ENCODE assay signal across 2 cellular contexts in the genomic region with DNA sequence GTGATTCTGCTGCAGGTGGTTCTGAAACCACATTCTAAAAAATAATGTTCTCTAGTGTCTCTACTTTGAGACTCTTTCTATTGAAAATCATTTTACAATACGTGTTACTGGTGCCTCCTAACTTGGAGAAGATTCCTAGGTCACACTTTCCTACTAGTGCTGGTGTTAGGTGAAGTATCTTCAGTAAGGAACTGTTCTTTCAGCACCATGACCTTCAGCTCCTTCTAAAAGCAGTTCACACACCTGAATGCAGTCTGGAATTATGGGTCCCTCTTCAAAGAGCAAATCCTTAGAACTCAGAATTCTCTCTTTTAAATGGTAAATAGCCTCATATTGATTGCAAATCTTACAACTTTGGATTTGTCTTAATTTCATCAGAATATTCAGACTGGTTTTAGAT.
TF ChIP-seq lines count a peak whose summit lies in the region.

No MANE protein-coding gene starts in this region.

TF ChIP-seq in GM23338, 12 proteins besides CTCF, POLR2A, EP300 and RAD21 (continues in another document):
- TF ChIP-seq, protein P1, sequence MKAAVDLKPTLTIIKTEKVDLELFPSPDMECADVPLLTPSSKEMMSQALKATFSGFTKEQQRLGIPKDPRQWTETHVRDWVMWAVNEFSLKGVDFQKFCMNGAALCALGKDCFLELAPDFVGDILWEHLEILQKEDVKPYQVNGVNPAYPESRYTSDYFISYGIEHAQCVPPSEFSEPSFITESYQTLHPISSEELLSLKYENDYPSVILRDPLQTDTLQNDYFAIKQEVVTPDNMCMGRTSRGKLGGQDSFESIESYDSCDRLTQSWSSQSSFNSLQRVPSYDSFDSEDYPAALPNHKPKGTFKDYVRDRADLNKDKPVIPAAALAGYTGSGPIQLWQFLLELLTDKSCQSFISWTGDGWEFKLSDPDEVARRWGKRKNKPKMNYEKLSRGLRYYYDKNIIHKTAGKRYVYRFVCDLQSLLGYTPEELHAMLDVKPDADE (IDR thresholded peaks at IDR 0.05) = no peak
- TF ChIP-seq POLR2AphosphoS5 (IDR thresholded peaks at IDR 0.05; ENCODE audit: low read depth) (no peak), ZNF114 (CRISPR knock-in tag; IDR thresholded peaks at IDR 0.05) (no peak), ZNF331 (CRISPR knock-in tag; IDR thresholded peaks at IDR 0.05; ENCODE audit: low read depth) (no peak), STAT1 (IDR thresholded peaks at IDR 0.05; ENCODE audit: unreplicated experiment) (no peak), JUNB (IDR thresholded peaks at IDR 0.05; ENCODE audit: unreplicated experiment) (no peak), EZH2 (IDR thresholded peaks at IDR 0.05; ENCODE audit: low read depth, unreplicated experiment) (no peak), CREB1 (CRISPR knock-in tag; IDR thresholded peaks at IDR 0.05; ENCODE audit: low read depth) (no peak)
- TF ChIP-seq, protein P2, sequence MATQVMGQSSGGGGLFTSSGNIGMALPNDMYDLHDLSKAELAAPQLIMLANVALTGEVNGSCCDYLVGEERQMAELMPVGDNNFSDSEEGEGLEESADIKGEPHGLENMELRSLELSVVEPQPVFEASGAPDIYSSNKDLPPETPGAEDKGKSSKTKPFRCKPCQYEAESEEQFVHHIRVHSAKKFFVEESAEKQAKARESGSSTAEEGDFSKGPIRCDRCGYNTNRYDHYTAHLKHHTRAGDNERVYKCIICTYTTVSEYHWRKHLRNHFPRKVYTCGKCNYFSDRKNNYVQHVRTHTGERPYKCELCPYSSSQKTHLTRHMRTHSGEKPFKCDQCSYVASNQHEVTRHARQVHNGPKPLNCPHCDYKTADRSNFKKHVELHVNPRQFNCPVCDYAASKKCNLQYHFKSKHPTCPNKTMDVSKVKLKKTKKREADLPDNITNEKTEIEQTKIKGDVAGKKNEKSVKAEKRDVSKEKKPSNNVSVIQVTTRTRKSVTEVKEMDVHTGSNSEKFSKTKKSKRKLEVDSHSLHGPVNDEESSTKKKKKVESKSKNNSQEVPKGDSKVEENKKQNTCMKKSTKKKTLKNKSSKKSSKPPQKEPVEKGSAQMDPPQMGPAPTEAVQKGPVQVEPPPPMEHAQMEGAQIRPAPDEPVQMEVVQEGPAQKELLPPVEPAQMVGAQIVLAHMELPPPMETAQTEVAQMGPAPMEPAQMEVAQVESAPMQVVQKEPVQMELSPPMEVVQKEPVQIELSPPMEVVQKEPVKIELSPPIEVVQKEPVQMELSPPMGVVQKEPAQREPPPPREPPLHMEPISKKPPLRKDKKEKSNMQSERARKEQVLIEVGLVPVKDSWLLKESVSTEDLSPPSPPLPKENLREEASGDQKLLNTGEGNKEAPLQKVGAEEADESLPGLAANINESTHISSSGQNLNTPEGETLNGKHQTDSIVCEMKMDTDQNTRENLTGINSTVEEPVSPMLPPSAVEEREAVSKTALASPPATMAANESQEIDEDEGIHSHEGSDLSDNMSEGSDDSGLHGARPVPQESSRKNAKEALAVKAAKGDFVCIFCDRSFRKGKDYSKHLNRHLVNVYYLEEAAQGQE (IDR thresholded peaks at IDR 0.05; ENCODE audit: unreplicated experiment) = peak; percentile 63
- TF ChIP-seq, protein P3, sequence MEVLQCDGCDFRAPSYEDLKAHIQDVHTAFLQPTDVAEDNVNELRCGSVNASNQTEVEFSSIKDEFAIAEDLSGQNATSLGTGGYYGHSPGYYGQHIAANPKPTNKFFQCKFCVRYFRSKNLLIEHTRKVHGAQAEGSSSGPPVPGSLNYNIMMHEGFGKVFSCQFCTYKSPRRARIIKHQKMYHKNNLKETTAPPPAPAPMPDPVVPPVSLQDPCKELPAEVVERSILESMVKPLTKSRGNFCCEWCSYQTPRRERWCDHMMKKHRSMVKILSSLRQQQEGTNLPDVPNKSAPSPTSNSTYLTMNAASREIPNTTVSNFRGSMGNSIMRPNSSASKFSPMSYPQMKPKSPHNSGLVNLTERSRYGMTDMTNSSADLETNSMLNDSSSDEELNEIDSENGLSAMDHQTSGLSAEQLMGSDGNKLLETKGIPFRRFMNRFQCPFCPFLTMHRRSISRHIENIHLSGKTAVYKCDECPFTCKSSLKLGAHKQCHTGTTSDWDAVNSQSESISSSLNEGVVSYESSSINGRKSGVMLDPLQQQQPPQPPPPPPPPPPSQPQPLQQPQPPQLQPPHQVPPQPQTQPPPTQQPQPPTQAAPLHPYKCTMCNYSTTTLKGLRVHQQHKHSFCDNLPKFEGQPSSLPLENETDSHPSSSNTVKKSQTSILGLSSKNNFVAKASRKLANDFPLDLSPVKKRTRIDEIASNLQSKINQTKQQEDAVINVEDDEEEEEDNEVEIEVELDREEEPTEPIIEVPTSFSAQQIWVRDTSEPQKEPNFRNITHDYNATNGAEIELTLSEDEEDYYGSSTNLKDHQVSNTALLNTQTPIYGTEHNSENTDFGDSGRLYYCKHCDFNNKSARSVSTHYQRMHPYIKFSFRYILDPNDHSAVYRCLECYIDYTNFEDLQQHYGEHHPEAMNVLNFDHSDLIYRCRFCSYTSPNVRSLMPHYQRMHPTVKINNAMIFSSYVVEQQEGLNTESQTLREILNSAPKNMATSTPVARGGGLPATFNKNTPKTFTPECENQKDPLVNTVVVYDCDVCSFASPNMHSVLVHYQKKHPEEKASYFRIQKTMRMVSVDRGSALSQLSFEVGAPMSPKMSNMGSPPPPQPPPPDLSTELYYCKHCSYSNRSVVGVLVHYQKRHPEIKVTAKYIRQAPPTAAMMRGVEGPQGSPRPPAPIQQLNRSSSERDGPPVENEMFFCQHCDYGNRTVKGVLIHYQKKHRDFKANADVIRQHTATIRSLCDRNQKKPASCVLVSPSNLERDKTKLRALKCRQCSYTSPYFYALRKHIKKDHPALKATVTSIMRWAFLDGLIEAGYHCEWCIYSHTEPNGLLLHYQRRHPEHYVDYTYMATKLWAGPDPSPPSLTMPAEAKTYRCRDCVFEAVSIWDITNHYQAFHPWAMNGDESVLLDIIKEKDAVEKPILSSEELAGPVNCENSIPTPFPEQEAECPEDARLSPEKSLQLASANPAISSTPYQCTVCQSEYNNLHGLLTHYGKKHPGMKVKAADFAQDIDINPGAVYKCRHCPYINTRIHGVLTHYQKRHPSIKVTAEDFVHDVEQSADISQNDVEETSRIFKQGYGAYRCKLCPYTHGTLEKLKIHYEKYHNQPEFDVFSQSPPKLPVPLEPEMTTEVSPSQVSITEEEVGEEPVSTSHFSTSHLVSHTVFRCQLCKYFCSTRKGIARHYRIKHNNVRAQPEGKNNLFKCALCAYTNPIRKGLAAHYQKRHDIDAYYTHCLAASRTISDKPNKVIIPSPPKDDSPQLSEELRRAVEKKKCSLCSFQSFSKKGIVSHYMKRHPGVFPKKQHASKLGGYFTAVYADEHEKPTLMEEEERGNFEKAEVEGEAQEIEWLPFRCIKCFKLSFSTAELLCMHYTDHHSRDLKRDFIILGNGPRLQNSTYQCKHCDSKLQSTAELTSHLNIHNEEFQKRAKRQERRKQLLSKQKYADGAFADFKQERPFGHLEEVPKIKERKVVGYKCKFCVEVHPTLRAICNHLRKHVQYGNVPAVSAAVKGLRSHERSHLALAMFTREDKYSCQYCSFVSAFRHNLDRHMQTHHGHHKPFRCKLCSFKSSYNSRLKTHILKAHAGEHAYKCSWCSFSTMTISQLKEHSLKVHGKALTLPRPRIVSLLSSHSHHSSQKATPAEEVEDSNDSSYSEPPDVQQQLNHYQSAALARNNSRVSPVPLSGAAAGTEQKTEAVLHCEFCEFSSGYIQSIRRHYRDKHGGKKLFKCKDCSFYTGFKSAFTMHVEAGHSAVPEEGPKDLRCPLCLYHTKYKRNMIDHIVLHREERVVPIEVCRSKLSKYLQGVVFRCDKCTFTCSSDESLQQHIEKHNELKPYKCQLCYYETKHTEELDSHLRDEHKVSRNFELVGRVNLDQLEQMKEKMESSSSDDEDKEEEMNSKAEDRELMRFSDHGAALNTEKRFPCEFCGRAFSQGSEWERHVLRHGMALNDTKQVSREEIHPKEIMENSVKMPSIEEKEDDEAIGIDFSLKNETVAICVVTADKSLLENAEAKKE (CRISPR knock-in tag; IDR thresholded peaks at IDR 0.05) = peak; percentile 92

TF ChIP-seq in H1, 55 proteins besides CTCF, POLR2A, EP300 and RAD21:
- no peak for TF ChIP-seq SP2 (IDR thresholded peaks at IDR 0.05; ENCODE audit: low read length)
- TF ChIP-seq CHD1 (IDR thresholded peaks at IDR 0.05; ENCODE audit: low read depth, low read length) = no peak
- TF ChIP-seq, protein P4, sequence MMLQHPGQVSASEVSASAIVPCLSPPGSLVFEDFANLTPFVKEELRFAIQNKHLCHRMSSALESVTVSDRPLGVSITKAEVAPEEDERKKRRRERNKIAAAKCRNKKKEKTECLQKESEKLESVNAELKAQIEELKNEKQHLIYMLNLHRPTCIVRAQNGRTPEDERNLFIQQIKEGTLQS (IDR thresholded peaks at IDR 0.05; ENCODE audit: insufficient read depth, low read depth, low read length) = no peak
- TF ChIP-seq KDM1A (IDR thresholded peaks at IDR 0.05; ENCODE audit: borderline replicate concordance, low read length) = no peak
- no peak for TF ChIP-seq GABPA (IDR thresholded peaks at IDR 0.05; ENCODE audit: borderline replicate concordance, insufficient read depth, low read length)
- TF ChIP-seq SP4 (IDR thresholded peaks at IDR 0.05; ENCODE audit: low read length) = no peak
- no peak for TF ChIP-seq SP1 (IDR thresholded peaks at IDR 0.05; ENCODE audit: low read depth, low read length)
- no peak for TF ChIP-seq NANOG (IDR thresholded peaks at IDR 0.05; ENCODE audit: insufficient read depth, low read depth, low read length, poor library complexity, severe bottlenecking)
- TF ChIP-seq SIX5 (IDR thresholded peaks at IDR 0.05; ENCODE audit: low read depth, low read length) = no peak
- no peak for TF ChIP-seq RBBP5 (IDR thresholded peaks at IDR 0.05; ENCODE audit: borderline replicate concordance, low read depth, low read length)
- TF ChIP-seq, protein P5, sequence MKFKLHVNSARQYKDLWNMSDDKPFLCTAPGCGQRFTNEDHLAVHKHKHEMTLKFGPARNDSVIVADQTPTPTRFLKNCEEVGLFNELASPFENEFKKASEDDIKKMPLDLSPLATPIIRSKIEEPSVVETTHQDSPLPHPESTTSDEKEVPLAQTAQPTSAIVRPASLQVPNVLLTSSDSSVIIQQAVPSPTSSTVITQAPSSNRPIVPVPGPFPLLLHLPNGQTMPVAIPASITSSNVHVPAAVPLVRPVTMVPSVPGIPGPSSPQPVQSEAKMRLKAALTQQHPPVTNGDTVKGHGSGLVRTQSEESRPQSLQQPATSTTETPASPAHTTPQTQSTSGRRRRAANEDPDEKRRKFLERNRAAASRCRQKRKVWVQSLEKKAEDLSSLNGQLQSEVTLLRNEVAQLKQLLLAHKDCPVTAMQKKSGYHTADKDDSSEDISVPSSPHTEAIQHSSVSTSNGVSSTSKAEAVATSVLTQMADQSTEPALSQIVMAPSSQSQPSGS (IDR thresholded peaks at IDR 0.05; ENCODE audit: low read length) = no peak
- TF ChIP-seq, protein P6, sequence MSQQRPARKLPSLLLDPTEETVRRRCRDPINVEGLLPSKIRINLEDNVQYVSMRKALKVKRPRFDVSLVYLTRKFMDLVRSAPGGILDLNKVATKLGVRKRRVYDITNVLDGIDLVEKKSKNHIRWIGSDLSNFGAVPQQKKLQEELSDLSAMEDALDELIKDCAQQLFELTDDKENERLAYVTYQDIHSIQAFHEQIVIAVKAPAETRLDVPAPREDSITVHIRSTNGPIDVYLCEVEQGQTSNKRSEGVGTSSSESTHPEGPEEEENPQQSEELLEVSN (IDR thresholded peaks at IDR 0.05) = no peak
- TF ChIP-seq TCF12 (IDR thresholded peaks at IDR 0.05; ENCODE audit: low read depth, low read length) = no peak
- TF ChIP-seq CTBP2 (IDR thresholded peaks at IDR 0.05; ENCODE audit: borderline replicate concordance, insufficient read depth, insufficient read length, low read length) = no peak
- no peak for TF ChIP-seq ZNF274 (IDR thresholded peaks at IDR 0.05; ENCODE audit: borderline replicate concordance, extremely low read depth, low read length)
- TF ChIP-seq BRCA1 (IDR thresholded peaks at IDR 0.05; ENCODE audit: low read depth, low read length) = no peak
